ENCODE assay signal across 16 cellular contexts in the genomic region with DNA sequence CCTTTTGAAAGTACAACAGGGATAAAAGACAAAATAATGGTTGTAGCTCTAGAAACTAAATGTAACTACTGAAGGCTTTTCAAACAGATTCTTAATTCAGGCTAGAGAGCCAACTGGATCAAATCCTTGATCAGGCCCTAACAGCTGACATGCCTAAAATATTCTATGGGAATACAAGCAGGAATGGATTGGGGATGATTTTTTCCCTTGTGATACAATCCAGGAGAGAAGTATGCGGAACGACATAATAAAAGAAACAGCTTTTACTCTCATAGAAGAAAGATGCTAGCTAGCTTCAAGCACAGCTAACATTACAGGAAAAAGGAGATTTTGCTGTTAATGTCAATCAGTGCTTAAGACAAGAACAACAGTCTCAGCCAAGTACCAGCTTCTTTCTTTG.
"Had no signal": no experiment of that assay in that cellular context is flagged by ENCODE, and none has a peak within 500 bp of the region (broad histone marks: within the 10 kb centered on the region; RNA-seq: fewer than 3 reads in every experiment).

No MANE protein-coding gene starts in this region.

- H3K4me3 ChIP-seq: left lung, mucosa of descending colon, ovary, uterus had no signal

- H3K27ac Mint-ChIP-seq: activated naive CD4-positive, alpha-beta T cell treated with anti-CD3 and anti-CD28 coated beads, Interleukin-2, amount 50 U/mL, for 24 hours; nephron progenitor cell; stimulated activated memory B cell treated with anti-CD40 and anti-IgM and Interleukin-4, amounts not matched to agents 10 μg/mL and 1 μg/mL and 100 μg/mL, for 72 hours had no signal

- H3K36me3 ChIP-seq: ovary, uterus had no signal

- H3K9me3 Mint-ChIP-seq: activated naive CD4-positive, alpha-beta T cell treated with anti-CD3 and anti-CD28 coated beads, Interleukin-2, amount 50 U/mL, for 24 hours; nephron progenitor cell; stimulated activated memory B cell treated with anti-CD40 and anti-IgM and Interleukin-4, amounts not matched to agents 10 μg/mL and 1 μg/mL and 100 μg/mL, for 72 hours had no signal

- H3K27me3 Mint-ChIP-seq: activated naive CD4-positive, alpha-beta T cell treated with anti-CD3 and anti-CD28 coated beads, Interleukin-2, amount 50 U/mL, for 24 hours; stimulated activated memory B cell treated with anti-CD40 and anti-IgM and Interleukin-4, amounts not matched to agents 10 μg/mL and 1 μg/mL and 100 μg/mL, for 72 hours had no signal

- H3K4me1 Mint-ChIP-seq: stimulated activated memory B cell treated with anti-CD40 and anti-IgM and Interleukin-4, amounts not matched to agents 10 μg/mL and 1 μg/mL and 100 μg/mL, for 72 hours had no signal

- H3K9me3 ChIP-seq: left lung, mucosa of descending colon, ovary, uterus had no signal

- H3K4me3 Mint-ChIP-seq: activated naive CD4-positive, alpha-beta T cell treated with anti-CD3 and anti-CD28 coated beads, Interleukin-2, amount 50 U/mL, for 24 hours; nephron progenitor cell; stimulated activated memory B cell treated with anti-CD40 and anti-IgM and Interleukin-4, amounts not matched to agents 10 μg/mL and 1 μg/mL and 100 μg/mL, for 72 hours had no signal

- ATAC-seq: left lung; mucosa of descending colon; stimulated activated memory B cell treated with anti-CD40 and anti-IgM and Interleukin-4, amounts not matched to agents 10 μg/mL and 1 μg/mL and 100 μg/mL, for 72 hours had no signal

- H3K27me3 ChIP-seq: brain microvascular endothelial cell, left lung, ovary, uterus had no signal

- DNase-seq: activated CD4-positive, alpha-beta T cell treated with anti-CD3 and anti-CD28 coated beads for 1 hour; activated CD4-positive, alpha-beta T cell treated with anti-CD3 and anti-CD28 coated beads, Interleukin-2, amount 50 U/mL, for 48 hours; activated effector memory CD4-positive, alpha-beta T cell treated with anti-CD3 and anti-CD28 coated beads, Interleukin-2, amount 50 U/mL, for 16 hours; brain microvascular endothelial cell; cerebellar nuclear complex; erythroblast; hypothalamus; kidney; left lung; mucosa of descending colon; nephron progenitor cell; ovary; stimulated activated CD4-positive, alpha-beta T cell treated with anti-CD3 and anti-CD28 coated beads, Interleukin-2, amount 100 ng/mL, for 48 hours; uterus had no signal

- H3K27ac ChIP-seq: left lung, ovary had no signal
